In genomic region chr13:99465454-99465853, GRCh38 we compare ENCODE assay signal across 12 cellular contexts. TPM values are rescaled to one million over a fixed set of nuclear protein-coding genes. Genes with fewer than 3 reads are reported as not detected.
A peak's percentile ranks its signal among the peaks of the same experiment; 100 is the strongest.
DNase-seq lines count a peak whose midpoint lies in the region; ATAC-seq and TF ChIP-seq lines count a peak whose summit lies in the region.
"Had no signal": no experiment of that assay in that cellular context is flagged by ENCODE, and none has a peak within 500 bp of the region (broad histone marks: within the 10 kb centered on the region; RNA-seq: fewer than 3 reads in every experiment).

No MANE protein-coding gene starts in this region.

- H3K4me3 Mint-ChIP-seq in activated CD4-positive, alpha-beta T cell treated with anti-CD3 and anti-CD28 coated beads, Interleukin-2, amount 10 ng/mL, durations not matched to agents 7 days and 5 days, result no peak overlapping the region
- no peak overlapping the region for H3K4me3 Mint-ChIP-seq in activated B cell treated with CpG ODN at 0.5 μM for 24 hours

- CTCF ChIA-PET in activated CD4-positive, alpha-beta T cell treated with anti-CD3 and anti-CD28 coated beads, Interleukin-2, amount 10 ng/mL, durations not matched to agents 7 days and 5 days (lab: Charles Lee), result interaction anchor here (0.5 to 2.4 kb wide), 5 partner anchors 10 to 244 kb away, joined by 3 to 9 read pairs (median 4); no protein-coding TSS in a partner anchor
- CTCF ChIA-PET in activated B cell treated with CpG ODN at 0.5 μM for 24 hours (lab: Charles Lee), result no interaction called here

- POLR2A ChIA-PET in activated CD4-positive, alpha-beta T cell treated with anti-CD3 and anti-CD28 coated beads, Interleukin-2, amount 10 ng/mL, durations not matched to agents 7 days and 5 days (lab: Charles Lee), result interaction anchor here (0.5 to 0.6 kb wide), 2 partner anchors 22 to 42 kb away, joined by 3 to 8 read pairs; no protein-coding TSS in a partner anchor
- POLR2A ChIA-PET in activated B cell treated with CpG ODN at 0.5 μM for 24 hours (lab: Charles Lee), result interaction anchor here (0.7 kb wide), 1 partner anchor 888 kb away, joined by 3 read pairs; the partner anchor contains the start of gene STK24

- TF ChIP-seq CTCF in activated B cell treated with CpG ODN at 0.5 μM for 24 hours (IDR thresholded peaks at IDR 0.05), result no peak

- H3K27me3 Mint-ChIP-seq in activated CD4-positive, alpha-beta T cell treated with anti-CD3 and anti-CD28 coated beads, Interleukin-2, amount 10 ng/mL, durations not matched to agents 7 days and 5 days, result no peaks in the 10 kb centered on the region
- no peaks in the 10 kb centered on the region for H3K27me3 Mint-ChIP-seq in activated B cell treated with CpG ODN at 0.5 μM for 24 hours

- no peak for DNase-seq in activated CD4-positive, alpha-beta T cell treated with anti-CD3 and anti-CD28 coated beads, Interleukin-2, amount 10 ng/mL, durations not matched to agents 7 days and 5 days
- DNase-seq in activated CD4-positive, alpha-beta T cell treated with anti-CD3 and anti-CD28 coated beads for 1 hour, result no peak
- DNase-seq in NCI-H2081 (lab: John Stamatoyannopoulos, UW) (peak; percentile 58 to 88), activated B cell treated with CpG ODN at 0.5 μM for 24 hours (no peak), retina (peak; percentile 21), HUDEP-2 (lab: John Stamatoyannopoulos, UW; ENCODE audit: unreplicated experiment in 76 of 76) (no peak)
- DNase-seq: brain microvascular endothelial cell; effector CD4-positive, alpha-beta T cell; MM.1S; NK-92 treated with Interleukin-12 subunit alpha and Interleukin-12 subunit beta, amount 100 ng/mL, for 24 hours had no signal

- intact Hi-C loops in activated B cell treated with CpG ODN at 0.5 μM for 24 hours (cut with micrococcal nuclease), result no loop called here

- H3K4me1 Mint-ChIP-seq in activated CD4-positive, alpha-beta T cell treated with anti-CD3 and anti-CD28 coated beads, Interleukin-2, amount 10 ng/mL, durations not matched to agents 7 days and 5 days, result peaks cover 43% of the 10 kb centered on the region
- peaks cover 25% of the 10 kb centered on the region for H3K4me1 Mint-ChIP-seq in activated B cell treated with CpG ODN at 0.5 μM for 24 hours

- ATAC-seq in activated B cell treated with CpG ODN at 0.5 μM for 24 hours (ENCODE audit: low read depth), result no peak
- ATAC-seq in GM18511 (IDR thresholded peaks at IDR 0.05; ENCODE audit: unreplicated experiment), result no peak
- no peak for ATAC-seq in GM21528 (IDR thresholded peaks at IDR 0.05; ENCODE audit: low FRiP score, unreplicated experiment)

- H3K9me3 Mint-ChIP-seq in activated CD4-positive, alpha-beta T cell treated with anti-CD3 and anti-CD28 coated beads, Interleukin-2, amount 10 ng/mL, durations not matched to agents 7 days and 5 days, result peaks cover 3% of the 10 kb centered on the region
- H3K9me3 Mint-ChIP-seq in activated B cell treated with CpG ODN at 0.5 μM for 24 hours, result no peaks in the 10 kb centered on the region

- peaks cover 9% of the 10 kb centered on the region for H3K36me3 Mint-ChIP-seq in activated CD4-positive, alpha-beta T cell treated with anti-CD3 and anti-CD28 coated beads, Interleukin-2, amount 10 ng/mL, durations not matched to agents 7 days and 5 days (ENCODE audit: low read depth)
- H3K36me3 Mint-ChIP-seq in activated B cell treated with CpG ODN at 0.5 μM for 24 hours (ENCODE audit: low read depth), result no peaks in the 10 kb centered on the region

- H3K27ac Mint-ChIP-seq in activated CD4-positive, alpha-beta T cell treated with anti-CD3 and anti-CD28 coated beads, Interleukin-2, amount 10 ng/mL, durations not matched to agents 7 days and 5 days, result peak overlapping the region; percentile 94
- peak overlapping the region; percentile 21 for H3K27ac Mint-ChIP-seq in activated B cell treated with CpG ODN at 0.5 μM for 24 hours

RNA-seq across cellular contexts. Expression of gene TM9SF2, which starts 35.8 kb away (rescaled TPM):
- total RNA-seq in activated CD4-positive, alpha-beta T cell treated with anti-CD3 and anti-CD28 coated beads, Interleukin-2, amount 10 ng/mL, durations not matched to agents 7 days and 5 days, result 10 to 100 TPM; 79.2 to 87.9 TPM
- 68.1 and 76.0 TPM in 2 replicates for total RNA-seq in activated B cell treated with CpG ODN at 0.5 μM for 24 hours

Comparison
In these comparisons a context has a peak if more than half of its experiments do, and no peak if none do; other contexts are left out.
1. DNase-seq: peak in NCI-H2081 (2 of 2) and retina (single experiment); none in activated CD4-positive, alpha-beta T cell treated with anti-CD3 and anti-CD28 coated beads, Interleukin-2, amount 10 ng/mL, durations not matched to agents 7 days and 5 days (single experiment), activated CD4-positive, alpha-beta T cell treated with anti-CD3 and anti-CD28 coated beads for 1 hour (single experiment), activated B cell treated with CpG ODN at 0.5 μM for 24 hours (single experiment) and HUDEP-2 (0 of 76).